In genomic region chr6:26296556-26296856, GRCh38 we compare ENCODE assay signal across 1 cellular context.
TF ChIP-seq lines count a peak whose summit lies in the region.

No MANE protein-coding gene starts in this region.

TF ChIP-seq in SK-N-SH treated with all-trans-retinoic acid at 6 μM for 48 hours, 23 proteins besides CTCF, POLR2A, EP300 and RAD21 (continued from another document):
- TF ChIP-seq CREB5 (CRISPR knock-in tag; IDR thresholded peaks at IDR 0.05; ENCODE audit: low read depth) = no peak
- no peak for TF ChIP-seq BACH2 (CRISPR knock-in tag; IDR thresholded peaks at IDR 0.05; ENCODE audit: borderline replicate concordance)
- TF ChIP-seq ESRRG (CRISPR knock-in tag; IDR thresholded peaks at IDR 0.05) = no peak
- TF ChIP-seq RARB (CRISPR knock-in tag; IDR thresholded peaks at IDR 0.05) = no peak
- no peak for TF ChIP-seq ZNF565 (CRISPR knock-in tag; conservative IDR thresholded peaks at IDR 0.05; ENCODE audit: low read depth)
- TF ChIP-seq TOX (CRISPR knock-in tag; IDR thresholded peaks at IDR 0.05; ENCODE audit: borderline replicate concordance) = no peak
- TF ChIP-seq POU6F1 (CRISPR knock-in tag; IDR thresholded peaks at IDR 0.05; ENCODE audit: borderline replicate concordance, low read depth) = no peak
- no peak for TF ChIP-seq ZFP30 (CRISPR knock-in tag; IDR thresholded peaks at IDR 0.05)
- TF ChIP-seq SNAI2 (CRISPR knock-in tag; IDR thresholded peaks at IDR 0.05) = no peak
- no peak for TF ChIP-seq TCF4 (CRISPR knock-in tag; IDR thresholded peaks at IDR 0.05; ENCODE audit: borderline replicate concordance)
- no peak for TF ChIP-seq TSHZ2 (CRISPR knock-in tag; IDR thresholded peaks at IDR 0.05)
- no peak for TF ChIP-seq CSDC2 (CRISPR knock-in tag; IDR thresholded peaks at IDR 0.05)
- no peak for TF ChIP-seq ISL1 (CRISPR knock-in tag; IDR thresholded peaks at IDR 0.05)
- no peak for TF ChIP-seq PATZ1 (CRISPR knock-in tag; IDR thresholded peaks at IDR 0.05; ENCODE audit: borderline replicate concordance)
